Comparison of ENCODE assay signal across 8 cellular contexts in genomic region chr17:30599424-30600061, GRCh38.
DNase-seq lines count a peak whose midpoint lies in the region; ATAC-seq and TF ChIP-seq lines count a peak whose summit lies in the region.

No MANE protein-coding gene starts in this region.

- H3K9me3 Mint-ChIP-seq in endodermal cell: peaks cover 27% of the 10 kb centered on the region

- H4K20me1 ChIP-seq in osteoblast (ENCODE audit: insufficient read depth, low read length): peaks cover 4% of the 10 kb centered on the region

- peak overlapping the region; percentile 90 for H3K4me2 ChIP-seq in osteoblast (ENCODE audit: insufficient read depth, low read length)

- peak overlapping the region; percentile 98 for H3K4me3 Mint-ChIP-seq in endodermal cell

- H3K4me1 Mint-ChIP-seq in endodermal cell: peaks cover 15% of the 10 kb centered on the region

- peak overlapping the region; percentile 32 for H3K27ac ChIP-seq in endodermal cell (ENCODE audit: low read depth, low read length)
- H3K27ac ChIP-seq in osteoblast (ENCODE audit: low read depth, low read length): peak overlapping the region; percentile 66

- 36 to 51% methylated on average over 11 to 13 of the region's 13 CpGs for WGBS in endodermal cell (ENCODE audit: insufficient coverage in 1 of 2, insufficient read length in 1 of 2), 2 experiments

- DNase-seq in GM12864 (ENCODE audit: low read depth): peak; percentile 19
- peak; percentile 19 for DNase-seq in NCI-H2107 (lab: John Stamatoyannopoulos, UW)
- no peak for DNase-seq in endodermal cell
- DNase-seq in osteoblast (ENCODE audit: insufficient read length, low spot score, missing footprints): no peak
- DNase-seq in activated CD8-positive, alpha-beta memory T cell treated with anti-CD3 and anti-CD28 coated beads for 24 hours: no peak
- no peak for DNase-seq in SW480 (ENCODE audit: low spot score)
- no peak for DNase-seq in NCI-H187 (lab: John Stamatoyannopoulos, UW)

- no peaks in the 10 kb centered on the region for H3K36me3 ChIP-seq in endodermal cell (ENCODE audit: control insufficient read depth, insufficient read depth, low read length)
- no peaks in the 10 kb centered on the region for H3K36me3 ChIP-seq in osteoblast (ENCODE audit: insufficient read depth, low read length)

- TF ChIP-seq CTCF in GM12864 (IDR thresholded peaks at IDR 0.05; ENCODE audit: low read depth, low read length, missing control alignments): no peak
- TF ChIP-seq CTCF in endodermal cell (conservative IDR thresholded peaks at IDR 0.05): no peak
- TF ChIP-seq CTCF in osteoblast (IDR thresholded peaks at IDR 0.05; ENCODE audit: extremely low read depth, low read depth, low read length): no peak

- peak overlapping the region; percentile 90 for H3K27ac Mint-ChIP-seq in endodermal cell

- peaks cover 3% of the 10 kb centered on the region for H3K36me3 Mint-ChIP-seq in endodermal cell (ENCODE audit: low read depth)

- peak overlapping the region; percentile 95 for H2AFZ ChIP-seq in osteoblast (ENCODE audit: low read length)

- H3K27me3 Mint-ChIP-seq in endodermal cell (ENCODE audit: insufficient read depth): peaks cover 2% of the 10 kb centered on the region

- H3K4me1 ChIP-seq in endodermal cell (ENCODE audit: control insufficient read depth, insufficient read depth, low read length): peaks cover 3% of the 10 kb centered on the region
- peaks cover 11% of the 10 kb centered on the region for H3K4me1 ChIP-seq in osteoblast (ENCODE audit: insufficient read depth, low read length)

- no peak for ATAC-seq in GM21447 (IDR thresholded peaks at IDR 0.05; ENCODE audit: unreplicated experiment)

- H3K9me3 ChIP-seq in endodermal cell (ENCODE audit: control insufficient read depth, low read length): peaks cover 7% of the 10 kb centered on the region
- H3K9me3 ChIP-seq in osteoblast (ENCODE audit: low read depth, low read length): no peaks in the 10 kb centered on the region

- peak overlapping the region; percentile 77 for H3K9ac ChIP-seq in endodermal cell (ENCODE audit: extremely low read depth, low read length, poor library complexity, severe bottlenecking)

- H3K27me3 ChIP-seq in endodermal cell (ENCODE audit: control insufficient read depth, insufficient read depth, low read length, poor library complexity, severe bottlenecking) (no peaks in the 10 kb centered on the region), osteoblast (ENCODE audit: insufficient read depth, low read length) (no peaks in the 10 kb centered on the region)

- peak overlapping the region; percentile 85 for H3K4me3 ChIP-seq in GM12864 (ENCODE audit: low read depth, low read length)
- peak overlapping the region; percentile 83 for H3K4me3 ChIP-seq in endodermal cell (ENCODE audit: low read length)
- peak overlapping the region; percentile 89 for H3K4me3 ChIP-seq in osteoblast (ENCODE audit: insufficient read depth, low read length)

- peaks cover 26% of the 10 kb centered on the region for H3K79me2 ChIP-seq in osteoblast (ENCODE audit: insufficient read depth, low read length)

Comparison
In these comparisons a context has a peak if more than half of its experiments do, and no peak if none do; other contexts are left out.
1. DNase-seq: peak in GM12864 (single experiment) and NCI-H2107 (single experiment); none in endodermal cell (single experiment), osteoblast (single experiment), activated CD8-positive, alpha-beta memory T cell treated with anti-CD3 and anti-CD28 coated beads for 24 hours (single experiment), SW480 (single experiment) and NCI-H187 (0 of 2).
2. Peak in every context shown above with its lines, with median percentiles within 50 percentile points of each other: H3K4me3 ChIP-seq.